Comparison of ENCODE assay signal across 19 cellular contexts in the genomic region with DNA sequence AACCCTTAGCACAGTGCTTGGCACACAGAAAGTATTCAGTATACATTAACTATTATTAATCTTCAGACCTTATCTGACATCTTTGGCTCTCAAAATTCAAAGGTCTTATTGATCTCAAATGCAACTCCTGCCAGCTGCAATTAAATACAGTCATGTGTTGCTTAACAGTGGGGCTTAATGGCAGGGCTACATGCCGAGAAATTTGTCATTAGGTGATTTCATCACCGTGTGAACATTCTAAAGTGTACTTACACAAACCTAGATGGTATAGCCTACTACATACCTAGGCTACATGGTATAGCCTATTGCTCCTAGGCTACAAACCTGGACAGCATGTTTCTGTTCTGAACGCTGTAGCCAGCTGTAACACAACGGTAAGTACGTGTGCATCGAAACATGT.
DNase-seq lines count a peak whose midpoint lies in the region; ATAC-seq, FAIRE-seq and TF ChIP-seq lines count a peak whose summit lies in the region.
"Had no signal": no experiment of that assay in that cellular context is flagged by ENCODE, and none has a peak within 500 bp of the region (broad histone marks: within the 10 kb centered on the region; RNA-seq: fewer than 3 reads in every experiment).

No MANE protein-coding gene starts in this region.

- H3K4me3 ChIP-seq in A673 (ENCODE audit: low read depth, low read length, poor library complexity, severe bottlenecking) (no peak overlapping the region), bronchial epithelial cell (ENCODE audit: low read depth, low read length) (no peak overlapping the region), mesenchymal stem cell (ENCODE audit: insufficient read depth in 1 of 2, low read depth in 1 of 2, low read length in 2 of 2) (no peak overlapping the region)
- H3K4me3 ChIP-seq: K562, SJSA1 had no signal

- no peak overlapping the region for H3K4ac ChIP-seq in mesenchymal stem cell (ENCODE audit: low read depth in 1 of 2, low read length in 2 of 2)

- no peak overlapping the region for H4K91ac ChIP-seq in mesenchymal stem cell (ENCODE audit: low read length)

- H3K79me1 ChIP-seq in mesenchymal stem cell (replicated peaks; ENCODE audit: low read length, poor library complexity, severe bottlenecking) = no peaks in the 10 kb centered on the region

- no peak overlapping the region for H4K8ac ChIP-seq in mesenchymal stem cell (ENCODE audit: low read length)

- no peak for DNase-seq in A673 (ENCODE audit: low spot score)
- peak; percentile 9 for DNase-seq in MV-4-11 (lab: John Stamatoyannopoulos, UW)
- peak; percentile 13 for DNase-seq in bronchial epithelial cell (ENCODE audit: low read depth)
- no peak for DNase-seq in mesenchymal stem cell
- DNase-seq in NCI-H345 treated with DMSO at 0.1 percent for 48 hours (lab: John Stamatoyannopoulos, UW; ENCODE audit: unreplicated experiment) = no peak
- no peak for DNase-seq in activated CD8-positive, alpha-beta memory T cell treated with anti-CD3 and anti-CD28 coated beads for 24 hours
- DNase-seq: Caco-2, NCI-H1105, NCI-H187 treated with DMSO at 0.1 percent for 48 hours, NCI-H2171, NCI-H510A treated with DMSO at 0.1 percent for 48 hours, PC-3 had no signal

- no peak overlapping the region for H2BK15ac ChIP-seq in mesenchymal stem cell (ENCODE audit: low read depth, poor library complexity, severe bottlenecking)

- peaks cover 6% of the 10 kb centered on the region for H3K4me1 ChIP-seq in A673 (ENCODE audit: insufficient read depth, low read length, poor library complexity, severe bottlenecking)
- peaks cover 2% of the 10 kb centered on the region for H3K4me1 ChIP-seq in mesenchymal stem cell (ENCODE audit: control insufficient read depth, insufficient read depth, low read depth, low read length)
- H3K4me1 ChIP-seq: Caco-2, SJSA1 had no signal

- H3K27me3 ChIP-seq in A673 (replicated peaks; ENCODE audit: insufficient read depth, low read depth, low read length, poor library complexity) (no peaks in the 10 kb centered on the region), bronchial epithelial cell (ENCODE audit: control insufficient read depth, insufficient read depth, low read length) (no peaks in the 10 kb centered on the region), mesenchymal stem cell (ENCODE audit: control insufficient read depth in 1 of 2, insufficient read depth in 1 of 2, low read length in 2 of 2) (peaks cover 0 to 6% of the 10 kb centered on the region in 2 experiments)
- H3K27me3 ChIP-seq: SJSA1 had no signal

- no peaks in the 10 kb centered on the region for H3K9me3 ChIP-seq in A673 (ENCODE audit: low read depth, low read length, poor library complexity, severe bottlenecking)
- H3K9me3 ChIP-seq in mesenchymal stem cell (ENCODE audit: control insufficient read depth, low read length) = peaks cover 29% of the 10 kb centered on the region

- no peak for TF ChIP-seq CTCF in A673 (conservative IDR thresholded peaks at IDR 0.05; ENCODE audit: low read depth, low read length)
- no peak for TF ChIP-seq CTCF in bronchial epithelial cell (IDR thresholded peaks at IDR 0.05; ENCODE audit: insufficient read depth, low read length, severe bottlenecking)

- WGBS in mesenchymal stem cell = 99% methylated on average over 6 of the region's 6 CpGs

- no TSS peak for BruUV-seq in A673 (replicated peaks; lab: Mats Ljungman, UMichigan)

- no peak overlapping the region for H3K9ac ChIP-seq in mesenchymal stem cell (ENCODE audit: low read length)

- no peak for ATAC-seq in HG03521 (IDR thresholded peaks at IDR 0.05; ENCODE audit: unreplicated experiment)
- ATAC-seq in HG02763 (IDR thresholded peaks at IDR 0.05; ENCODE audit: unreplicated experiment) = no peak
- ATAC-seq: HCT116, K562, PC-3 had no signal

- H3K14ac ChIP-seq in mesenchymal stem cell (ENCODE audit: low read length in 2 of 2) = no peak overlapping the region

- no peak overlapping the region for H3K23ac ChIP-seq in mesenchymal stem cell (ENCODE audit: low read length in 2 of 2)

- peak overlapping the region; percentile 56 for H2AK5ac ChIP-seq in mesenchymal stem cell (ENCODE audit: low read length, severe bottlenecking)

- CTCF ChIA-PET in A673 (lab: Charles Lee) = no interaction called here

- H2BK120ac ChIP-seq in mesenchymal stem cell (ENCODE audit: low read depth, low read length) = no peak overlapping the region

- H2AFZ ChIP-seq in mesenchymal stem cell (ENCODE audit: low read depth, low read length) = no peak overlapping the region

- H3K27ac ChIP-seq in A673 (ENCODE audit: low read depth, low read length, poor library complexity, severe bottlenecking) (peak overlapping the region; percentile 16), mesenchymal stem cell (ENCODE audit: low read length, poor library complexity, severe bottlenecking) (no peak overlapping the region)
- H3K27ac ChIP-seq: HL-60, SJSA1 had no signal

- intact Hi-C loops in A673 (cut with micrococcal nuclease; ENCODE audit: unreplicated experiment) = no loop called here

- H2BK12ac ChIP-seq in mesenchymal stem cell (ENCODE audit: low read length in 2 of 2) = no peak overlapping the region

- FAIRE-seq in bronchial epithelial cell (lab: Jason Lieb, UNC) = no peak
- FAIRE-seq: GM19239, K562 had no signal

- no peak overlapping the region for H3K4me2 ChIP-seq in mesenchymal stem cell (ENCODE audit: low read length, poor library complexity, severe bottlenecking)

- H3K36me3 ChIP-seq in A673 (ENCODE audit: insufficient read depth, low read length, poor library complexity, severe bottlenecking) (no peaks in the 10 kb centered on the region), bronchial epithelial cell (ENCODE audit: control insufficient read depth, insufficient read depth, low read length) (no peaks in the 10 kb centered on the region), mesenchymal stem cell (ENCODE audit: control insufficient read depth in 1 of 2, insufficient read depth in 2 of 2, low read depth in 1 of 2, low read length in 2 of 2) (no peaks in the 10 kb centered on the region)
- H3K36me3 ChIP-seq: SJSA1 had no signal

- no peak overlapping the region for H2BK5ac ChIP-seq in mesenchymal stem cell (ENCODE audit: low read depth, low read length, poor library complexity, severe bottlenecking)

- POLR2A ChIA-PET in A673 (lab: Charles Lee; ENCODE audit: low non-redundant PET) = no interaction called here

- H3K18ac ChIP-seq in mesenchymal stem cell (ENCODE audit: low read depth in 1 of 2, low read length in 2 of 2) = no peak overlapping the region

Comparison
In these comparisons a context has a peak if more than half of its experiments do, and no peak if none do; other contexts are left out.
1. DNase-seq: peak in MV-4-11 (single experiment) and bronchial epithelial cell (single experiment); none in A673 (single experiment), mesenchymal stem cell (single experiment), NCI-H345 treated with DMSO at 0.1 percent for 48 hours (single experiment) and activated CD8-positive, alpha-beta memory T cell treated with anti-CD3 and anti-CD28 coated beads for 24 hours (single experiment).